Comparison of ENCODE assay signal across 8 cellular contexts in genomic region chr19:41537789-41538188, GRCh38. TPM values are rescaled to one million over a fixed set of nuclear protein-coding genes. Genes with fewer than 3 reads are reported as not detected.
DNase-seq lines count a peak whose midpoint lies in the region; ATAC-seq and TF ChIP-seq lines count a peak whose summit lies in the region.

No MANE protein-coding gene starts in this region.

- ATAC-seq in HG02678 (IDR thresholded peaks at IDR 0.05; ENCODE audit: unreplicated experiment) (no peak), HG03439 (IDR thresholded peaks at IDR 0.05; ENCODE audit: unreplicated experiment) (no peak), GM18498 (IDR thresholded peaks at IDR 0.05; ENCODE audit: unreplicated experiment) (no peak)

- H4K20me1 ChIP-seq in hepatocyte (ENCODE audit: insufficient read depth, poor library complexity, severe bottlenecking): no peaks in the 10 kb centered on the region

- DNase-seq in AG08395 (ENCODE audit: low spot score): peak; percentile 28
- DNase-seq in SJCRH30: peak; percentile 28 to 67
- peak; percentile 27 for DNase-seq in fibroblast of villous mesenchyme (ENCODE audit: low read depth)
- no peak for DNase-seq in hepatocyte (ENCODE audit: low spot score)

- 35% methylated on average over 1 of the region's 1 CpG for WGBS in hepatocyte (ENCODE audit: low lambda C conversion rate, missing lambda C conversion rate)

- TF ChIP-seq CTCF in GM12872 (IDR thresholded peaks at IDR 0.05; ENCODE audit: insufficient read depth, low read depth, low read length): peak; percentile 58
- peak; percentile 58 for TF ChIP-seq CTCF in fibroblast of villous mesenchyme (IDR thresholded peaks at IDR 0.05; ENCODE audit: insufficient read depth, low read depth, low read length)
- TF ChIP-seq CTCF in hepatocyte (IDR thresholded peaks at IDR 0.05; ENCODE audit: poor library complexity): no peak

- H3K4me2 ChIP-seq in hepatocyte: no peak overlapping the region

- H3K9me3 ChIP-seq in SJCRH30 (replicated peaks) (no peaks in the 10 kb centered on the region), hepatocyte (ENCODE audit: low read depth) (no peaks in the 10 kb centered on the region)

- no peaks in the 10 kb centered on the region for H3K79me2 ChIP-seq in hepatocyte

- no peaks in the 10 kb centered on the region for H3K9me2 ChIP-seq in hepatocyte (replicated peaks; ENCODE audit: insufficient read depth)

- H3K4me3 ChIP-seq in SJCRH30 (no peak overlapping the region), fibroblast of villous mesenchyme (ENCODE audit: low read depth, low read length) (no peak overlapping the region), hepatocyte (no peak overlapping the region)

- H3K27ac ChIP-seq in SJCRH30: no peak overlapping the region
- no peak overlapping the region for H3K27ac ChIP-seq in hepatocyte

- H2AFZ ChIP-seq in hepatocyte: no peak overlapping the region

- H3K4me1 ChIP-seq in SJCRH30: no peaks in the 10 kb centered on the region
- no peaks in the 10 kb centered on the region for H3K4me1 ChIP-seq in hepatocyte (ENCODE audit: insufficient read depth)

- no peaks in the 10 kb centered on the region for H3K36me3 ChIP-seq in SJCRH30
- no peaks in the 10 kb centered on the region for H3K36me3 ChIP-seq in hepatocyte (replicated peaks; ENCODE audit: insufficient read depth, low read depth)

- H3K27me3 ChIP-seq in SJCRH30 (peaks cover 15% of the 10 kb centered on the region), hepatocyte (no peaks in the 10 kb centered on the region)

RNA-seq across cellular contexts. Expression of gene CEACAM21, which starts 38.2 kb away (rescaled TPM):
- total RNA-seq in SJCRH30 (2014; rRNA removed; shearing (Covaris generic)): 5.5 and 5.6 TPM in 2 replicates
- total RNA-seq in fibroblast of villous mesenchyme: not detected in 2 replicates
- 0.33 TPM in 1 of 2 replicates, not detected in the other for total RNA-seq in hepatocyte
- not detected in 2 replicates for polyA plus RNA-seq in hepatocyte
